Comparison of ENCODE assay signal across 1 cellular context in the genomic region with DNA sequence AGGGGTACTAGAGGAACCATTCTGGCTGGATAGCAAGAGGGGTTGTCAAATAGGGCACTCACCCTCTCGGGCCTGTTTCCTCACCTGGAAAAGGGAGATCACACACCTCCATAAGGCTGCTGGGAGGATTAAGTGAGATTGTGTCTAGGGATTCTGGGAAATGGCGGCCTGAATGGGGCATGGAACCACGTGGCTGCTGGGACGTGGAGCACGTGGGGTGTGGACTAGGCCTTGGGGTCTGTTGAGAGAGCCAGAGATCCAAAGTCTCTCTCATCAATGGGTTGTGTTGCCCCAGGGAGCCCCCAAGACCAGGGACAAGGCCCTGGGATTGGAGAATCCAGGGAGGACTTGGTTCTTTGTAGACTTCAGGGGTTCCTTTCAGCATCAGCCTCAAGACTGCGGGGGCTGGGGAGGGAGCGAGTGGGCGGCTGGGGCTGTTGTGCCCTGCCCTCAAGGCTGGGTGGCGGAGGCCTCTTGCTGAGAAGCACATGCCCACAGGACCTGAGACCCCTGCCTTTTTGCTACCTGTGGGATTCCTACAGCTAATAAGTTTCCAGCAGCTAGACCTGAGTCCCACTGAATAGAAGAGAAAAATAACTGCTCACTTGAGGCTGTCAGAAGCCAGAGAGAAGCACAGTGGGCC.
A peak's percentile ranks its signal among the peaks of the same experiment; 100 is the strongest.
TF ChIP-seq lines count a peak whose summit lies in the region.

No MANE protein-coding gene starts in this region.

TF ChIP-seq in K562, 482 proteins besides CTCF, POLR2A, EP300 and RAD21 (continued from another document):
- TF ChIP-seq, protein P1, sequence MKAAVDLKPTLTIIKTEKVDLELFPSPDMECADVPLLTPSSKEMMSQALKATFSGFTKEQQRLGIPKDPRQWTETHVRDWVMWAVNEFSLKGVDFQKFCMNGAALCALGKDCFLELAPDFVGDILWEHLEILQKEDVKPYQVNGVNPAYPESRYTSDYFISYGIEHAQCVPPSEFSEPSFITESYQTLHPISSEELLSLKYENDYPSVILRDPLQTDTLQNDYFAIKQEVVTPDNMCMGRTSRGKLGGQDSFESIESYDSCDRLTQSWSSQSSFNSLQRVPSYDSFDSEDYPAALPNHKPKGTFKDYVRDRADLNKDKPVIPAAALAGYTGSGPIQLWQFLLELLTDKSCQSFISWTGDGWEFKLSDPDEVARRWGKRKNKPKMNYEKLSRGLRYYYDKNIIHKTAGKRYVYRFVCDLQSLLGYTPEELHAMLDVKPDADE (conservative IDR thresholded peaks at IDR 0.05; ENCODE audit: control insufficient read depth, low read depth, low read length) = no peak
- no peak for TF ChIP-seq HNRNPL (IDR thresholded peaks at IDR 0.05; ENCODE audit: low read depth, low read length)
- no peak for TF ChIP-seq E2F3 (CRISPR knock-in tag; IDR thresholded peaks at IDR 0.05)
- TF ChIP-seq ESRRB (CRISPR knock-in tag; IDR thresholded peaks at IDR 0.05; ENCODE audit: borderline replicate concordance) = no peak
- TF ChIP-seq FOXJ3 (CRISPR knock-in tag; IDR thresholded peaks at IDR 0.05) = no peak
- TF ChIP-seq MEF2A (IDR thresholded peaks at IDR 0.05; ENCODE audit: control insufficient read depth, low read depth, low read length) = no peak
- no peak for TF ChIP-seq RFX5 (IDR thresholded peaks at IDR 0.05; ENCODE audit: low read depth, low read length)
- TF ChIP-seq TBP (optimal IDR thresholded peaks at IDR 0.05; ENCODE audit: low read depth, low read length) = no peak
- no peak for TF ChIP-seq ZNF76 (CRISPR knock-in tag; IDR thresholded peaks at IDR 0.05; ENCODE audit: borderline replicate concordance)
- no peak for TF ChIP-seq SRSF1 (IDR thresholded peaks at IDR 0.05; ENCODE audit: low read depth, low read length)
- TF ChIP-seq ZNF354B (CRISPR knock-in tag; IDR thresholded peaks at IDR 0.05) = no peak
- TF ChIP-seq, protein P2, sequence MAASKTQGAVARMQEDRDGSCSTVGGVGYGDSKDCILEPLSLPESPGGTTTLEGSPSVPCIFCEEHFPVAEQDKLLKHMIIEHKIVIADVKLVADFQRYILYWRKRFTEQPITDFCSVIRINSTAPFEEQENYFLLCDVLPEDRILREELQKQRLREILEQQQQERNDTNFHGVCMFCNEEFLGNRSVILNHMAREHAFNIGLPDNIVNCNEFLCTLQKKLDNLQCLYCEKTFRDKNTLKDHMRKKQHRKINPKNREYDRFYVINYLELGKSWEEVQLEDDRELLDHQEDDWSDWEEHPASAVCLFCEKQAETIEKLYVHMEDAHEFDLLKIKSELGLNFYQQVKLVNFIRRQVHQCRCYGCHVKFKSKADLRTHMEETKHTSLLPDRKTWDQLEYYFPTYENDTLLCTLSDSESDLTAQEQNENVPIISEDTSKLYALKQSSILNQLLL (CRISPR knock-in tag; IDR thresholded peaks at IDR 0.05; ENCODE audit: borderline replicate concordance) = no peak
- TF ChIP-seq, protein P3, sequence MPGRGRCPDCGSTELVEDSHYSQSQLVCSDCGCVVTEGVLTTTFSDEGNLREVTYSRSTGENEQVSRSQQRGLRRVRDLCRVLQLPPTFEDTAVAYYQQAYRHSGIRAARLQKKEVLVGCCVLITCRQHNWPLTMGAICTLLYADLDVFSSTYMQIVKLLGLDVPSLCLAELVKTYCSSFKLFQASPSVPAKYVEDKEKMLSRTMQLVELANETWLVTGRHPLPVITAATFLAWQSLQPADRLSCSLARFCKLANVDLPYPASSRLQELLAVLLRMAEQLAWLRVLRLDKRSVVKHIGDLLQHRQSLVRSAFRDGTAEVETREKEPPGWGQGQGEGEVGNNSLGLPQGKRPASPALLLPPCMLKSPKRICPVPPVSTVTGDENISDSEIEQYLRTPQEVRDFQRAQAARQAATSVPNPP (IDR thresholded peaks at IDR 0.05; ENCODE audit: borderline replicate concordance, insufficient read depth, insufficient read length) = no peak
- 0 out of 2 replicates have a peak, but pooled peaks have one; percentile 19 for TF ChIP-seq L3MBTL2 (IDR thresholded peaks at IDR 0.05)
- TF ChIP-seq, protein P4, sequence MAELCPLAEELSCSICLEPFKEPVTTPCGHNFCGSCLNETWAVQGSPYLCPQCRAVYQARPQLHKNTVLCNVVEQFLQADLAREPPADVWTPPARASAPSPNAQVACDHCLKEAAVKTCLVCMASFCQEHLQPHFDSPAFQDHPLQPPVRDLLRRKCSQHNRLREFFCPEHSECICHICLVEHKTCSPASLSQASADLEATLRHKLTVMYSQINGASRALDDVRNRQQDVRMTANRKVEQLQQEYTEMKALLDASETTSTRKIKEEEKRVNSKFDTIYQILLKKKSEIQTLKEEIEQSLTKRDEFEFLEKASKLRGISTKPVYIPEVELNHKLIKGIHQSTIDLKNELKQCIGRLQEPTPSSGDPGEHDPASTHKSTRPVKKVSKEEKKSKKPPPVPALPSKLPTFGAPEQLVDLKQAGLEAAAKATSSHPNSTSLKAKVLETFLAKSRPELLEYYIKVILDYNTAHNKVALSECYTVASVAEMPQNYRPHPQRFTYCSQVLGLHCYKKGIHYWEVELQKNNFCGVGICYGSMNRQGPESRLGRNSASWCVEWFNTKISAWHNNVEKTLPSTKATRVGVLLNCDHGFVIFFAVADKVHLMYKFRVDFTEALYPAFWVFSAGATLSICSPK (IDR thresholded peaks at IDR 0.05; ENCODE audit: borderline replicate concordance) = no peak
- TF ChIP-seq, protein P5, sequence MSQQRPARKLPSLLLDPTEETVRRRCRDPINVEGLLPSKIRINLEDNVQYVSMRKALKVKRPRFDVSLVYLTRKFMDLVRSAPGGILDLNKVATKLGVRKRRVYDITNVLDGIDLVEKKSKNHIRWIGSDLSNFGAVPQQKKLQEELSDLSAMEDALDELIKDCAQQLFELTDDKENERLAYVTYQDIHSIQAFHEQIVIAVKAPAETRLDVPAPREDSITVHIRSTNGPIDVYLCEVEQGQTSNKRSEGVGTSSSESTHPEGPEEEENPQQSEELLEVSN (IDR thresholded peaks at IDR 0.05; ENCODE audit: borderline replicate concordance in 1 of 2, extremely low read depth in 1 of 2, insufficient read depth in 1 of 2, insufficient read length in 1 of 2, low read depth in 1 of 2, low read length in 1 of 2, poor library complexity in 1 of 2, severe bottlenecking in 1 of 2) = peak in 1 of 2 experiments; percentile 31
- TF ChIP-seq, protein P6, sequence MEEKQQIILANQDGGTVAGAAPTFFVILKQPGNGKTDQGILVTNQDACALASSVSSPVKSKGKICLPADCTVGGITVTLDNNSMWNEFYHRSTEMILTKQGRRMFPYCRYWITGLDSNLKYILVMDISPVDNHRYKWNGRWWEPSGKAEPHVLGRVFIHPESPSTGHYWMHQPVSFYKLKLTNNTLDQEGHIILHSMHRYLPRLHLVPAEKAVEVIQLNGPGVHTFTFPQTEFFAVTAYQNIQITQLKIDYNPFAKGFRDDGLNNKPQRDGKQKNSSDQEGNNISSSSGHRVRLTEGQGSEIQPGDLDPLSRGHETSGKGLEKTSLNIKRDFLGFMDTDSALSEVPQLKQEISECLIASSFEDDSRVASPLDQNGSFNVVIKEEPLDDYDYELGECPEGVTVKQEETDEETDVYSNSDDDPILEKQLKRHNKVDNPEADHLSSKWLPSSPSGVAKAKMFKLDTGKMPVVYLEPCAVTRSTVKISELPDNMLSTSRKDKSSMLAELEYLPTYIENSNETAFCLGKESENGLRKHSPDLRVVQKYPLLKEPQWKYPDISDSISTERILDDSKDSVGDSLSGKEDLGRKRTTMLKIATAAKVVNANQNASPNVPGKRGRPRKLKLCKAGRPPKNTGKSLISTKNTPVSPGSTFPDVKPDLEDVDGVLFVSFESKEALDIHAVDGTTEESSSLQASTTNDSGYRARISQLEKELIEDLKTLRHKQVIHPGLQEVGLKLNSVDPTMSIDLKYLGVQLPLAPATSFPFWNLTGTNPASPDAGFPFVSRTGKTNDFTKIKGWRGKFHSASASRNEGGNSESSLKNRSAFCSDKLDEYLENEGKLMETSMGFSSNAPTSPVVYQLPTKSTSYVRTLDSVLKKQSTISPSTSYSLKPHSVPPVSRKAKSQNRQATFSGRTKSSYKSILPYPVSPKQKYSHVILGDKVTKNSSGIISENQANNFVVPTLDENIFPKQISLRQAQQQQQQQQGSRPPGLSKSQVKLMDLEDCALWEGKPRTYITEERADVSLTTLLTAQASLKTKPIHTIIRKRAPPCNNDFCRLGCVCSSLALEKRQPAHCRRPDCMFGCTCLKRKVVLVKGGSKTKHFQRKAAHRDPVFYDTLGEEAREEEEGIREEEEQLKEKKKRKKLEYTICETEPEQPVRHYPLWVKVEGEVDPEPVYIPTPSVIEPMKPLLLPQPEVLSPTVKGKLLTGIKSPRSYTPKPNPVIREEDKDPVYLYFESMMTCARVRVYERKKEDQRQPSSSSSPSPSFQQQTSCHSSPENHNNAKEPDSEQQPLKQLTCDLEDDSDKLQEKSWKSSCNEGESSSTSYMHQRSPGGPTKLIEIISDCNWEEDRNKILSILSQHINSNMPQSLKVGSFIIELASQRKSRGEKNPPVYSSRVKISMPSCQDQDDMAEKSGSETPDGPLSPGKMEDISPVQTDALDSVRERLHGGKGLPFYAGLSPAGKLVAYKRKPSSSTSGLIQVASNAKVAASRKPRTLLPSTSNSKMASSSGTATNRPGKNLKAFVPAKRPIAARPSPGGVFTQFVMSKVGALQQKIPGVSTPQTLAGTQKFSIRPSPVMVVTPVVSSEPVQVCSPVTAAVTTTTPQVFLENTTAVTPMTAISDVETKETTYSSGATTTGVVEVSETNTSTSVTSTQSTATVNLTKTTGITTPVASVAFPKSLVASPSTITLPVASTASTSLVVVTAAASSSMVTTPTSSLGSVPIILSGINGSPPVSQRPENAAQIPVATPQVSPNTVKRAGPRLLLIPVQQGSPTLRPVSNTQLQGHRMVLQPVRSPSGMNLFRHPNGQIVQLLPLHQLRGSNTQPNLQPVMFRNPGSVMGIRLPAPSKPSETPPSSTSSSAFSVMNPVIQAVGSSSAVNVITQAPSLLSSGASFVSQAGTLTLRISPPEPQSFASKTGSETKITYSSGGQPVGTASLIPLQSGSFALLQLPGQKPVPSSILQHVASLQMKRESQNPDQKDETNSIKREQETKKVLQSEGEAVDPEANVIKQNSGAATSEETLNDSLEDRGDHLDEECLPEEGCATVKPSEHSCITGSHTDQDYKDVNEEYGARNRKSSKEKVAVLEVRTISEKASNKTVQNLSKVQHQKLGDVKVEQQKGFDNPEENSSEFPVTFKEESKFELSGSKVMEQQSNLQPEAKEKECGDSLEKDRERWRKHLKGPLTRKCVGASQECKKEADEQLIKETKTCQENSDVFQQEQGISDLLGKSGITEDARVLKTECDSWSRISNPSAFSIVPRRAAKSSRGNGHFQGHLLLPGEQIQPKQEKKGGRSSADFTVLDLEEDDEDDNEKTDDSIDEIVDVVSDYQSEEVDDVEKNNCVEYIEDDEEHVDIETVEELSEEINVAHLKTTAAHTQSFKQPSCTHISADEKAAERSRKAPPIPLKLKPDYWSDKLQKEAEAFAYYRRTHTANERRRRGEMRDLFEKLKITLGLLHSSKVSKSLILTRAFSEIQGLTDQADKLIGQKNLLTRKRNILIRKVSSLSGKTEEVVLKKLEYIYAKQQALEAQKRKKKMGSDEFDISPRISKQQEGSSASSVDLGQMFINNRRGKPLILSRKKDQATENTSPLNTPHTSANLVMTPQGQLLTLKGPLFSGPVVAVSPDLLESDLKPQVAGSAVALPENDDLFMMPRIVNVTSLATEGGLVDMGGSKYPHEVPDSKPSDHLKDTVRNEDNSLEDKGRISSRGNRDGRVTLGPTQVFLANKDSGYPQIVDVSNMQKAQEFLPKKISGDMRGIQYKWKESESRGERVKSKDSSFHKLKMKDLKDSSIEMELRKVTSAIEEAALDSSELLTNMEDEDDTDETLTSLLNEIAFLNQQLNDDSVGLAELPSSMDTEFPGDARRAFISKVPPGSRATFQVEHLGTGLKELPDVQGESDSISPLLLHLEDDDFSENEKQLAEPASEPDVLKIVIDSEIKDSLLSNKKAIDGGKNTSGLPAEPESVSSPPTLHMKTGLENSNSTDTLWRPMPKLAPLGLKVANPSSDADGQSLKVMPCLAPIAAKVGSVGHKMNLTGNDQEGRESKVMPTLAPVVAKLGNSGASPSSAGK (IDR thresholded peaks at IDR 0.05) = peak; percentile 51
- TF ChIP-seq COPS2 (conservative IDR thresholded peaks at IDR 0.05) = no peak
- no peak for TF ChIP-seq HOXB6 (CRISPR knock-in tag; IDR thresholded peaks at IDR 0.05; ENCODE audit: borderline replicate concordance)
- TF ChIP-seq ZNF79 (CRISPR knock-in tag; IDR thresholded peaks at IDR 0.05; ENCODE audit: low read depth) = no peak
- no peak for TF ChIP-seq ZKSCAN3 (CRISPR knock-in tag; IDR thresholded peaks at IDR 0.05)
